In the genomic region with DNA sequence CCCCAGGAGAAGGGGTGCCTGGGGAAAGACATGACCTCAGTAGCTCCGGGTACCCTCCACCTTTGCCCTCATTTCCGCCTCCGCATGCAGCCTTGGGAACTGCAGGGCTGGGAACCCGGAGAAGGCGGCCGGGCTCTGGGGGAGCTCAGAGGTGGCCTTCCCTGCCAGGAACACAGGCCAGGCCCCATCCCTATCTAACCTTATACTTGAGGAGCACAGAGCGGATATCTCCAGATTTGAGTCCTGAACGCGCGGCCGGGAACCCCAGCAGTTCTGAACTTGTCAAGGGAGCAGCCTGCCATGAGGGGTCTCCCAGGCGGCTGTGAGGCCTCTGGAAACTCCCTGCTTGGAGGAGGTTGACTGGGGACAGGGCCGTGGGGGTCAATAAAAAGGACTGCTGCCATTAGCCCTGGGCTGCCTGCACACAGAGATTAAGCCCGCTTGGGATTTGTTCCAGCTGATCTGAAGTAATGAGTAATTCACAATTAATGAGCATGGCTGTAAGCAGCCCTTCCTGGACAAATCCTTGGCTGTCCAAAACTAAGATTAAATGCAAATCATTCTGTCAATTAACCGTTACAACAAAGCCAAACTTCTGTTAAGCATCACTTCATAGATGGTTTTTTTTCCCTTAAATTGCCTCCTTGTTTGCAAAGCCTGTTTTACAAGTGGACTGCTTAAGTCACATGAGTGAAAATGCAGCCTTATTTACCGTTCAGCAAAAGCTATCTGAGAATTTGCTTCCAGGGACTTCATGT, we compare ENCODE assay signal across 8 cellular contexts. TPM values are rescaled to one million over a fixed set of nuclear protein-coding genes. Genes with fewer than 3 reads are reported as not detected.
DNase-seq lines count a peak whose midpoint lies in the region; ATAC-seq and TF ChIP-seq lines count a peak whose summit lies in the region.

No MANE protein-coding gene starts in this region.

- no peak for TF ChIP-seq CTCF in choroid plexus epithelial cell (conservative IDR thresholded peaks at IDR 0.05; ENCODE audit: low read depth, low read length)
- no peak for TF ChIP-seq CTCF in upper lobe of left lung (IDR thresholded peaks at IDR 0.05)
- no peak for TF ChIP-seq CTCF in GM20000 (IDR thresholded peaks at IDR 0.05; ENCODE audit: extremely low read depth, missing control alignments)

- DNase-seq in activated CD8-positive, alpha-beta memory T cell treated with anti-CD3 and anti-CD28 coated beads, Interleukin-2, amount 10 ng/mL, durations not matched to agents 7 days and 5 days = peak; percentile 37
- no peak for DNase-seq in activated CD8-positive, alpha-beta memory T cell treated with anti-CD3 and anti-CD28 coated beads for 24 hours
- DNase-seq in choroid plexus epithelial cell (ENCODE audit: low read depth) (peak; percentile 22), upper lobe of left lung (peak in 1 of 2 donors; percentile 39), NCI-H187 (lab: John Stamatoyannopoulos, UW) (no peak), GM20000 (ENCODE audit: low spot score) (no peak)

- no peaks in the 10 kb centered on the region for H3K9me3 ChIP-seq in muscle layer of duodenum (ENCODE audit: control insufficient read depth in 1 of 2, low read length in 2 of 2)
- H3K9me3 ChIP-seq in upper lobe of left lung = no peaks in the 10 kb centered on the region

- H3K36me3 ChIP-seq in muscle layer of duodenum (ENCODE audit: control insufficient read depth in 1 of 2, insufficient read depth in 2 of 2, low read length in 2 of 2) = no peaks in the 10 kb centered on the region
- H3K36me3 ChIP-seq in upper lobe of left lung = no peaks in the 10 kb centered on the region

- no peaks in the 10 kb centered on the region for H3K27me3 Mint-ChIP-seq in activated CD8-positive, alpha-beta memory T cell treated with anti-CD3 and anti-CD28 coated beads, Interleukin-2, amount 10 ng/mL, durations not matched to agents 7 days and 5 days

- WGBS in upper lobe of left lung, 2 donors = 82% methylated on average over 14 to 16 of the region's 16 CpGs

- peak overlapping the region; percentile 57 for H3K27ac ChIP-seq in muscle layer of duodenum (ENCODE audit: low read length)
- peak overlapping the region; percentile 70 to 81 (median 74) for H3K27ac ChIP-seq in upper lobe of left lung

- no peaks in the 10 kb centered on the region for H3K9me3 Mint-ChIP-seq in activated CD8-positive, alpha-beta memory T cell treated with anti-CD3 and anti-CD28 coated beads, Interleukin-2, amount 10 ng/mL, durations not matched to agents 7 days and 5 days (ENCODE audit: low read depth)

- peaks cover 2% of the 10 kb centered on the region for H3K36me3 Mint-ChIP-seq in activated CD8-positive, alpha-beta memory T cell treated with anti-CD3 and anti-CD28 coated beads, Interleukin-2, amount 10 ng/mL, durations not matched to agents 7 days and 5 days

- no peak for ATAC-seq in activated CD8-positive, alpha-beta memory T cell treated with anti-CD3 and anti-CD28 coated beads, Interleukin-2, amount 10 ng/mL, durations not matched to agents 7 days and 5 days
- ATAC-seq in upper lobe of left lung (ENCODE audit: low FRiP score in 2 of 2) = no peak
- no peak for ATAC-seq in GM18867 (IDR thresholded peaks at IDR 0.05; ENCODE audit: unreplicated experiment)

- peaks cover 49% of the 10 kb centered on the region for H3K4me1 Mint-ChIP-seq in activated CD8-positive, alpha-beta memory T cell treated with anti-CD3 and anti-CD28 coated beads, Interleukin-2, amount 10 ng/mL, durations not matched to agents 7 days and 5 days

- peaks cover 5 to 10% of the 10 kb centered on the region in 2 donors for H3K4me1 ChIP-seq in muscle layer of duodenum (ENCODE audit: control insufficient read depth in 1 of 2, insufficient read depth in 2 of 2, low read length in 2 of 2)
- H3K4me1 ChIP-seq in upper lobe of left lung = peaks cover 17 to 34% (median 29%) of the 10 kb centered on the region in 4 donors

- no peak for TF ChIP-seq POLR2A in upper lobe of left lung (IDR thresholded peaks at IDR 0.05)

- peak overlapping the region; percentile 92 for H3K27ac Mint-ChIP-seq in activated CD8-positive, alpha-beta memory T cell treated with anti-CD3 and anti-CD28 coated beads, Interleukin-2, amount 10 ng/mL, durations not matched to agents 7 days and 5 days

- H3K4me3 ChIP-seq in choroid plexus epithelial cell (ENCODE audit: low read depth, low read length) (no peak overlapping the region), muscle layer of duodenum (ENCODE audit: low read depth in 1 of 2, low read length in 2 of 2) (no peak overlapping the region), upper lobe of left lung (no peak overlapping the region)

- peak overlapping the region; percentile 41 for H3K4me3 Mint-ChIP-seq in activated CD8-positive, alpha-beta memory T cell treated with anti-CD3 and anti-CD28 coated beads, Interleukin-2, amount 10 ng/mL, durations not matched to agents 7 days and 5 days

- TF ChIP-seq EP300 in upper lobe of left lung (IDR thresholded peaks at IDR 0.05) = no peak

- CTCF ChIA-PET in activated CD8-positive, alpha-beta memory T cell treated with anti-CD3 and anti-CD28 coated beads, Interleukin-2, amount 10 ng/mL, durations not matched to agents 7 days and 5 days (lab: Charles Lee) = interaction anchor here (1.0 to 1.7 kb wide), 6 partner anchors 31 to 271 kb away, joined by 4 to 5 read pairs (median 4); no protein-coding TSS in a partner anchor

- H3K27me3 ChIP-seq in muscle layer of duodenum (ENCODE audit: low read depth, low read length) (no peaks in the 10 kb centered on the region), upper lobe of left lung (no peaks in the 10 kb centered on the region)

RNA-seq across cellular contexts. Expression of a gene that starts 26.2 kb away (rescaled TPM):
- 10 to 100 TPM; 42.9 to 49.9 TPM for total RNA-seq in activated CD8-positive, alpha-beta memory T cell treated with anti-CD3 and anti-CD28 coated beads, Interleukin-2, amount 10 ng/mL, durations not matched to agents 7 days and 5 days
- 100 to 1,000 TPM in 2 of 6 donors, 10 to 100 TPM in 4; 59.4 to 120 (median 76.4) TPM for total RNA-seq in upper lobe of left lung

Comparison
In these comparisons a context has a peak if more than half of its experiments do, and no peak if none do; other contexts are left out.
1. DNase-seq: peak in activated CD8-positive, alpha-beta memory T cell treated with anti-CD3 and anti-CD28 coated beads, Interleukin-2, amount 10 ng/mL, durations not matched to agents 7 days and 5 days (single experiment) and choroid plexus epithelial cell (single experiment); none in activated CD8-positive, alpha-beta memory T cell treated with anti-CD3 and anti-CD28 coated beads for 24 hours (single experiment), NCI-H187 (0 of 2) and GM20000 (single experiment).